Comparison of ENCODE assay signal across 22 cellular contexts in genomic region chr6:139583420-139583819, GRCh38.
DNase-seq lines count a peak whose midpoint lies in the region; ATAC-seq, FAIRE-seq and TF ChIP-seq lines count a peak whose summit lies in the region.
"Had no signal": no experiment of that assay in that cellular context is flagged by ENCODE, and none has a peak within 500 bp of the region (broad histone marks: within the 10 kb centered on the region; RNA-seq: fewer than 3 reads in every experiment).

No MANE protein-coding gene starts in this region.

- TF ChIP-seq CTCF in Panc1 (IDR thresholded peaks at IDR 0.05) (no peak), chondrocyte (IDR thresholded peaks at IDR 0.05) (no peak), osteoblast (IDR thresholded peaks at IDR 0.05; ENCODE audit: extremely low read depth, low read depth, low read length) (no peak), nephron progenitor cell (IDR thresholded peaks at IDR 0.05) (no peak)

- TF ChIP-seq POLR2A in GM12891 (IDR thresholded peaks at IDR 0.05; ENCODE audit: low read depth, low read length): no peak

- no peaks in the 10 kb centered on the region for H3K9me3 ChIP-seq in GM23248 (ENCODE audit: low read depth)
- no peaks in the 10 kb centered on the region for H3K9me3 ChIP-seq in Panc1 (ENCODE audit: control insufficient read depth, insufficient read depth, low read depth, low read length)
- no peaks in the 10 kb centered on the region for H3K9me3 ChIP-seq in osteoblast (ENCODE audit: low read depth, low read length)
- H3K9me3 ChIP-seq: thyroid gland had no signal

- no peak overlapping the region for H3K4me3 Mint-ChIP-seq in chondrocyte (ENCODE audit: unreplicated experiment)
- H3K4me3 Mint-ChIP-seq in nephron progenitor cell: no peak overlapping the region
- H3K4me3 Mint-ChIP-seq: activated naive CD8-positive, alpha-beta T cell; CD8-positive, alpha-beta memory T cell had no signal

- H2AFZ ChIP-seq in GM23248 (no peak overlapping the region), osteoblast (ENCODE audit: low read length) (no peak overlapping the region)

- DNase-seq in GM23248: no peak
- DNase-seq in Panc1 (ENCODE audit: low read depth, low spot score): no peak
- DNase-seq in chondrocyte (ENCODE audit: low spot score): no peak
- DNase-seq in osteoblast (ENCODE audit: insufficient read length, low spot score, missing footprints): no peak
- no peak for DNase-seq in middle frontal gyrus (ENCODE audit: extremely low spot score, low spot score)
- DNase-seq in nephron progenitor cell: no peak
- DNase-seq in GM12891 (ENCODE audit: insufficient read length, low spot score): no peak
- no peak for DNase-seq in mucosa of gallbladder (ENCODE audit: low spot score)
- DNase-seq: activated CD8-positive, alpha-beta memory T cell treated with anti-CD3 and anti-CD28 coated beads for 24 hours; CD8-positive, alpha-beta memory T cell; dermis blood vessel endothelial cell; DMS79; erythroblast; NCI-H1417 treated with DMSO at 0.1 percent for 48 hours; NCI-H748 treated with DMSO at 0.1 percent for 48 hours; occipital lobe; right cardiac atrium; stimulated activated naive CD4-positive, alpha-beta T cell; T1000; thyroid gland had no signal

- in situ Hi-C loops in GM23248 (cut with MboI): no loop called here
- in situ Hi-C loops in Panc1 (cut with HindIII; ENCODE audit: low pct_unique_long_range_greater_than_20kb, low sequenced_read_pairs): no loop called here

- H3F3A ChIP-seq in GM23248 (ENCODE audit: insufficient read depth): peaks cover 32% of the 10 kb centered on the region

- H3K27me3 ChIP-seq in GM23248 (replicated peaks; ENCODE audit: insufficient read depth) (no peaks in the 10 kb centered on the region), Panc1 (ENCODE audit: control insufficient read depth, insufficient read depth, low read length) (no peaks in the 10 kb centered on the region), osteoblast (ENCODE audit: insufficient read depth, low read length) (no peaks in the 10 kb centered on the region)
- H3K27me3 ChIP-seq: thyroid gland had no signal

- H3K4me1 Mint-ChIP-seq in chondrocyte (ENCODE audit: low read depth) (peaks cover 65% of the 10 kb centered on the region), nephron progenitor cell (peaks cover 40% of the 10 kb centered on the region)

- CTCF ChIA-PET in Panc1 (lab: Charles Lee): no interaction called here

- H3K9me3 Mint-ChIP-seq in chondrocyte (ENCODE audit: low read depth): peaks cover 7% of the 10 kb centered on the region
- H3K9me3 Mint-ChIP-seq in nephron progenitor cell: no peaks in the 10 kb centered on the region
- H3K9me3 Mint-ChIP-seq: CD8-positive, alpha-beta memory T cell had no signal

- H3K4me3 ChIP-seq in GM23248 (no peak overlapping the region), Panc1 (ENCODE audit: low read depth in 2 of 2, low read length in 2 of 2) (no peak overlapping the region), osteoblast (ENCODE audit: insufficient read depth, low read length) (no peak overlapping the region)
- H3K4me3 ChIP-seq: thyroid gland had no signal

- no peak overlapping the region for H3K9ac ChIP-seq in GM23248

- no peak for FAIRE-seq in GM12891 (lab: Jason Lieb, UNC)

- H3K36me3 ChIP-seq in GM23248 (ENCODE audit: low read depth) (no peaks in the 10 kb centered on the region), Panc1 (ENCODE audit: control insufficient read depth, insufficient read depth, low read length) (no peaks in the 10 kb centered on the region), osteoblast (ENCODE audit: insufficient read depth, low read length) (no peaks in the 10 kb centered on the region)
- H3K36me3 ChIP-seq: thyroid gland had no signal

- POLR2A ChIA-PET in Panc1 (lab: Charles Lee): no interaction called here

- H3K36me3 Mint-ChIP-seq in chondrocyte (ENCODE audit: low read depth) (no peaks in the 10 kb centered on the region), nephron progenitor cell (ENCODE audit: low read depth) (no peaks in the 10 kb centered on the region)
- H3K36me3 Mint-ChIP-seq: activated naive CD8-positive, alpha-beta T cell; CD8-positive, alpha-beta memory T cell had no signal

- H3K27me3 Mint-ChIP-seq in chondrocyte (ENCODE audit: low read depth) (no peaks in the 10 kb centered on the region), nephron progenitor cell (ENCODE audit: low read depth, poor library complexity) (no peaks in the 10 kb centered on the region)

- H3K27ac ChIP-seq in GM23248 (no peak overlapping the region), Panc1 (ENCODE audit: low read length) (peak overlapping the region; percentile 74; the same call in 1 of the 2 replicates), osteoblast (ENCODE audit: low read depth, low read length) (peak overlapping the region; percentile 47)

- H4K20me1 ChIP-seq in GM23248 (ENCODE audit: insufficient read depth): no peaks in the 10 kb centered on the region
- H4K20me1 ChIP-seq in osteoblast (ENCODE audit: insufficient read depth, low read length): no peaks in the 10 kb centered on the region

- H3K79me2 ChIP-seq in GM23248 (ENCODE audit: insufficient read depth): no peaks in the 10 kb centered on the region
- no peaks in the 10 kb centered on the region for H3K79me2 ChIP-seq in osteoblast (ENCODE audit: insufficient read depth, low read length)

- no TSS peak for BruUV-seq in Panc1 (replicated peaks; lab: Mats Ljungman, UMichigan)

- peak; percentile 54 for ATAC-seq in Panc1
- ATAC-seq: left lobe of liver, right cardiac atrium had no signal

- H3K4me2 ChIP-seq in GM23248 (ENCODE audit: unreplicated experiment): peak overlapping the region; percentile 45
- H3K4me2 ChIP-seq in osteoblast (ENCODE audit: insufficient read depth, low read length): no peak overlapping the region

- WGBS in GM23248 (ENCODE audit: low coverage in 1 of 2, low lambda C conversion rate in 2 of 2, missing lambda C conversion rate in 2 of 2), 2 experiments: 64 to 74% methylated on average over 3 of the region's 3 CpGs

- intact Hi-C loops in Panc1 (cut with micrococcal nuclease; ENCODE audit: unreplicated experiment): no loop called here

- H3K4me1 ChIP-seq in GM23248 (ENCODE audit: insufficient read depth) (peaks cover 31% of the 10 kb centered on the region), Panc1 (ENCODE audit: control insufficient read depth, insufficient read depth, low read length) (peaks cover 22% of the 10 kb centered on the region), osteoblast (ENCODE audit: insufficient read depth, low read length) (peaks cover 22% of the 10 kb centered on the region)

- no peaks in the 10 kb centered on the region; the same call in 1 of the 2 replicates for H3K9me2 ChIP-seq in GM23248 (ENCODE audit: insufficient read depth)

- peak overlapping the region; percentile 46 for H3K27ac Mint-ChIP-seq in chondrocyte (ENCODE audit: unreplicated experiment)
- H3K27ac Mint-ChIP-seq in nephron progenitor cell: no peak overlapping the region
- H3K27ac Mint-ChIP-seq: activated naive CD8-positive, alpha-beta T cell; CD8-positive, alpha-beta memory T cell had no signal

TF ChIP-seq in GM12891, 5 proteins besides CTCF, POLR2A, EP300 and RAD21:
- no peak for TF ChIP-seq TAF1 (IDR thresholded peaks at IDR 0.05; ENCODE audit: low read depth, low read length)
- no peak for TF ChIP-seq SPI1 (IDR thresholded peaks at IDR 0.05; ENCODE audit: low read depth, low read length)
- TF ChIP-seq POLR2AphosphoS5 (IDR thresholded peaks at IDR 0.05; ENCODE audit: low read depth, low read length): no peak
- TF ChIP-seq PAX5 (IDR thresholded peaks at IDR 0.05; ENCODE audit: insufficient read depth, low read length, severe bottlenecking): no peak
